ENCODE assay signal across 14 cellular contexts in the genomic region with DNA sequence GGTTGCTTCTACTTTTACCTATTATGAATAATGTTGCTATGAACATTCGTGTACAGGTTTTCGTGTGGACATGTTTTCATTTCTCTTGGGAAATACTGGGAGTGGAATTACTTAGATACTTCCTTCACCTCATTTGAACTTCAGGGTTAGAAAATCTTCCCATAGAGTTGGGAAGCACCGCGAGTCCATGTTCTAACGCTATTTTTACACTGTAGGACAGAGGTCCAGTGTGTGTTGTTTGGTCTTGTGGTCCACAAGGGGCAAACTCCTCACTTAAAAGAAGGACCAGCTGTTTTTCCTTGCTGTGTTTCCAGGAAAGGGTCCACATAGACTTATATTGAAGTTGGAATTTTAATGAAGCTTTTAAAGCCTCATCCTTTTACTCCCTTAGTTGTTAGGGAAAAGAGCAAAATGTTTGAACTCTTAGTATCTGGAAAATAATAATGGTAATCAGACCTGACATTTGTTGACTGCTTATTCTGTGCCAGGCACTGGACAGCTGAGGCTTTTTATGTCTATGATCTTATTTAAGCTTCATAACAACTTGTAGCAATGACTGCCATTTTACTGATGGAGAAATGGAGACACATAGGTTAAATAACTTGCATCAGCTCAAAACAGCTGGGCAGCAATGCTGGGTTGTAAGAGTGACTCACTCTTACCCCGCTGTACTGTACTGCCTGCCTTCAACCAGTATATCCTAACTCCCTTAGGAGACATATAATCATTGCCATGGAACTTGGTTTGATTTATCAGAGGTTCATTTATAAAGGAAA. TPM values are rescaled to one million over a fixed set of nuclear protein-coding genes. Genes with fewer than 3 reads are reported as not detected.
DNase-seq lines count a peak whose midpoint lies in the region; ATAC-seq lines count a peak whose summit lies in the region.
"Had no signal": no experiment of that assay in that cellular context is flagged by ENCODE, and none has a peak within 500 bp of the region (broad histone marks: within the 10 kb centered on the region; RNA-seq: fewer than 3 reads in every experiment).

No MANE protein-coding gene starts in this region.

- H3K27ac Mint-ChIP-seq in activated CD4-positive, alpha-beta T cell treated with anti-CD3 and anti-CD28 coated beads for 36 hours = peak overlapping the region; percentile 45
- no peak overlapping the region for H3K27ac Mint-ChIP-seq in activated CD4-positive, alpha-beta T cell treated with anti-CD3 and anti-CD28 coated beads, Interleukin-2, amount 10 ng/mL, durations not matched to agents 7 days and 5 days

- in situ Hi-C loops in SK-MEL-5 (cut with HindIII; ENCODE audit: low pct_unique_long_range_greater_than_20kb, low sequenced_read_pairs) = no loop called here

- peaks cover 60% of the 10 kb centered on the region for H3K36me3 Mint-ChIP-seq in activated CD4-positive, alpha-beta T cell treated with anti-CD3 and anti-CD28 coated beads for 36 hours (ENCODE audit: low read depth)
- peaks cover 67% of the 10 kb centered on the region for H3K36me3 Mint-ChIP-seq in activated CD4-positive, alpha-beta T cell treated with anti-CD3 and anti-CD28 coated beads, Interleukin-2, amount 10 ng/mL, durations not matched to agents 7 days and 5 days (ENCODE audit: low read depth)

- POLR2A ChIA-PET in activated CD4-positive, alpha-beta T cell treated with anti-CD3 and anti-CD28 coated beads for 36 hours (lab: Charles Lee) = interaction anchor here (0.6 kb wide), 1 partner anchor 30 kb away, joined by 6 read pairs; no protein-coding TSS in a partner anchor
- POLR2A ChIA-PET in activated CD4-positive, alpha-beta T cell treated with anti-CD3 and anti-CD28 coated beads, Interleukin-2, amount 10 ng/mL, durations not matched to agents 7 days and 5 days (lab: Charles Lee) = interaction anchor here (0.6 kb wide), 1 partner anchor 854 kb away, joined by 3 read pairs; no protein-coding TSS in a partner anchor

- H3K9me3 Mint-ChIP-seq in activated CD4-positive, alpha-beta T cell treated with anti-CD3 and anti-CD28 coated beads for 36 hours (ENCODE audit: low read depth) = peaks cover 18% of the 10 kb centered on the region
- peaks cover 17% of the 10 kb centered on the region for H3K9me3 Mint-ChIP-seq in activated CD4-positive, alpha-beta T cell treated with anti-CD3 and anti-CD28 coated beads, Interleukin-2, amount 10 ng/mL, durations not matched to agents 7 days and 5 days

- no peak overlapping the region for H3K4me3 Mint-ChIP-seq in activated CD4-positive, alpha-beta T cell treated with anti-CD3 and anti-CD28 coated beads for 36 hours
- no peak overlapping the region for H3K4me3 Mint-ChIP-seq in activated CD4-positive, alpha-beta T cell treated with anti-CD3 and anti-CD28 coated beads, Interleukin-2, amount 10 ng/mL, durations not matched to agents 7 days and 5 days

- DNase-seq in activated CD4-positive, alpha-beta T cell treated with anti-CD3 and anti-CD28 coated beads for 36 hours = no peak
- DNase-seq in activated CD4-positive, alpha-beta T cell treated with anti-CD3 and anti-CD28 coated beads, Interleukin-2, amount 10 ng/mL, durations not matched to agents 7 days and 5 days = no peak
- DNase-seq in SK-MEL-5 (ENCODE audit: low read depth, low spot score) = peak; percentile 47
- peak; percentile 72 for DNase-seq in fibroblast of gingiva (ENCODE audit: low read depth)
- peak; percentile 34 for DNase-seq in renal cortical epithelial cell (ENCODE audit: low read depth)
- no peak for DNase-seq in nucleus accumbens (lab: John Stamatoyannopoulos, UW)
- DNase-seq in NCI-H2171 treated with DMSO at 0.1 percent for 48 hours (lab: John Stamatoyannopoulos, UW) = no peak
- DNase-seq: effector CD4-positive, alpha-beta T cell; NCI-H1694; NCI-H526 treated with DMSO at 0.1 percent for 48 hours; ovary; SHP77 treated with DMSO at 0.1 percent for 48 hours; transverse colon had no signal

- peak; percentile 66 for ATAC-seq in activated CD4-positive, alpha-beta T cell treated with anti-CD3 and anti-CD28 coated beads for 36 hours
- ATAC-seq in HG03432 (IDR thresholded peaks at IDR 0.05; ENCODE audit: unreplicated experiment) = no peak

- H3K4me1 Mint-ChIP-seq in activated CD4-positive, alpha-beta T cell treated with anti-CD3 and anti-CD28 coated beads for 36 hours = peaks cover 3% of the 10 kb centered on the region
- peaks cover 3% of the 10 kb centered on the region for H3K4me1 Mint-ChIP-seq in activated CD4-positive, alpha-beta T cell treated with anti-CD3 and anti-CD28 coated beads, Interleukin-2, amount 10 ng/mL, durations not matched to agents 7 days and 5 days

- H3K27me3 Mint-ChIP-seq in activated CD4-positive, alpha-beta T cell treated with anti-CD3 and anti-CD28 coated beads for 36 hours = no peaks in the 10 kb centered on the region
- H3K27me3 Mint-ChIP-seq in activated CD4-positive, alpha-beta T cell treated with anti-CD3 and anti-CD28 coated beads, Interleukin-2, amount 10 ng/mL, durations not matched to agents 7 days and 5 days = no peaks in the 10 kb centered on the region

- intact Hi-C loops in activated CD4-positive, alpha-beta T cell treated with anti-CD3 and anti-CD28 coated beads for 36 hours (cut with DNase I, micrococcal nuclease) = no loop called here

- CTCF ChIA-PET in activated CD4-positive, alpha-beta T cell treated with anti-CD3 and anti-CD28 coated beads for 36 hours (lab: Charles Lee) = interaction anchor here (0.6 to 2.1 kb wide), 6 partner anchors 8 to 948 kb away, joined by 3 to 10 read pairs (median 4); no protein-coding TSS in a partner anchor
- CTCF ChIA-PET in activated CD4-positive, alpha-beta T cell treated with anti-CD3 and anti-CD28 coated beads, Interleukin-2, amount 10 ng/mL, durations not matched to agents 7 days and 5 days (lab: Charles Lee) = interaction anchor here (0.8 to 1.1 kb wide), 3 partner anchors 14 to 17 kb away, joined by 3 to 4 read pairs (median 3); no protein-coding TSS in a partner anchor

RNA-seq across cellular contexts. Expression of a gene that starts 52.0 kb away (rescaled TPM):
- 10 to 100 TPM; 25.1 to 28.9 TPM for total RNA-seq in activated CD4-positive, alpha-beta T cell treated with anti-CD3 and anti-CD28 coated beads for 36 hours
- total RNA-seq in activated CD4-positive, alpha-beta T cell treated with anti-CD3 and anti-CD28 coated beads, Interleukin-2, amount 10 ng/mL, durations not matched to agents 7 days and 5 days = 10 to 100 TPM; 24.4 to 29.8 TPM
- total RNA-seq in SK-MEL-5 (2014; rRNA removed; shearing (Covaris generic)) = 24.6 and 24.9 TPM in 2 replicates
- polyA plus RNA-seq in SK-MEL-5 (2015; cell fraction: cytosol; rRNA removed) = 10.2 and 14.2 TPM in 2 replicates
- polyA plus RNA-seq in SK-MEL-5 (2015; cell fraction: nucleus; rRNA removed) = 8.8 and 9.6 TPM in 2 replicates
- 23.6 and 27.3 TPM in 2 replicates for total RNA-seq in renal cortical epithelial cell

Comparison
In these comparisons a context has a peak if more than half of its experiments do, and no peak if none do; other contexts are left out.
1. DNase-seq: peak in SK-MEL-5 (single experiment), fibroblast of gingiva (single experiment) and renal cortical epithelial cell (single experiment); none in activated CD4-positive, alpha-beta T cell treated with anti-CD3 and anti-CD28 coated beads for 36 hours (single experiment), activated CD4-positive, alpha-beta T cell treated with anti-CD3 and anti-CD28 coated beads, Interleukin-2, amount 10 ng/mL, durations not matched to agents 7 days and 5 days (single experiment), nucleus accumbens (0 of 56) and NCI-H2171 treated with DMSO at 0.1 percent for 48 hours (single experiment).